33 cellular contexts compared by ENCODE assay signal in the genomic region with DNA sequence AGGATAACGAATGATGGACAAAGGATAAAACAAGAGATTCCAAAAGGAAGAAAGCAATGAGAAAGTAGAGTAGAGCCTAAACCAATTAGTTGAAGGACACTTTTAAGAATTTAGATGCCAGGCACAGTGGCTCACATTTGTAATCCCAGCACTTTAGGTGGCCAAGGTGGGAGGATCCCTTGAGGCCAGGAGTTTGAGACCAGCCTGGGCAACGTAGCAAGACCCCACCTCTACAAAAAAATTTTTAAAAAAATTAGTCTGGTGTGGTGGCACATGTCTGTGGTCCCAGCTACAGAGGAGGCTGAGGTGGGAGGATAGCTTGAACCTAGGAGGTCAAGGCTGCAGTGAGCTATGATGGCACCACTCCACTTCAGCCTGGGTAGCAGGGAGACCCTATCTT. TPM values are rescaled to one million over a fixed set of nuclear protein-coding genes. Genes with fewer than 3 reads are reported as not detected.
DNase-seq lines count a peak whose midpoint lies in the region; ATAC-seq, FAIRE-seq and TF ChIP-seq lines count a peak whose summit lies in the region.
"Had no signal": no experiment of that assay in that cellular context is flagged by ENCODE, and none has a peak within 500 bp of the region (broad histone marks: within the 10 kb centered on the region; RNA-seq: fewer than 3 reads in every experiment).

No MANE protein-coding gene starts in this region.

- no peak overlapping the region for H3K14ac ChIP-seq in trophoblast cell (ENCODE audit: low read length)

- DNase-seq in HepG2 (ENCODE audit: low spot score) (no peak), right lobe of liver (no peak), K562 (ENCODE audit: extremely low read depth in 1 of 4, low spot score in 3 of 4) (no peak), spleen (peak; percentile 29), trophoblast cell (no peak)
- DNase-seq: 8988T; ACHN; AML-193; BE2C; C1 segment of cervical spinal cord; Caco-2; Calu3; CD4-positive, alpha-beta memory T cell; CD4-positive, alpha-beta T cell; CD4-positive, CD25-positive, alpha-beta regulatory T cell; CD8-positive, alpha-beta memory T cell; CD8-positive, alpha-beta T cell; COR-L47; DMS 273 treated with DMSO at 0.1 percent for 48 hours; DMS153; DMS53; DMS79; DMS79 treated with DMSO at 0.1 percent for 48 hours; DND-41; EL had no signal

- H2BK120ac ChIP-seq in trophoblast cell (ENCODE audit: insufficient read depth, low read length, poor library complexity) = no peak overlapping the region

- H4K12ac ChIP-seq in trophoblast cell (ENCODE audit: low read depth, low read length) = no peak overlapping the region

- TF ChIP-seq POLR2A in HepG2 (IDR thresholded peaks at IDR 0.05; ENCODE audit: insufficient read depth in 1 of 2, low read depth in 2 of 2, low read length in 2 of 2) (no peak), right lobe of liver (IDR thresholded peaks at IDR 0.05) (no peak), K562 (conservative IDR thresholded peaks at IDR 0.05) (no peak), spleen (IDR thresholded peaks at IDR 0.05) (no peak)

- no peak overlapping the region for H4K8ac ChIP-seq in trophoblast cell (ENCODE audit: low read depth, low read length)

- no peak overlapping the region for H2AFZ ChIP-seq in HepG2 (ENCODE audit: low read length)
- no peak overlapping the region for H2AFZ ChIP-seq in K562 (ENCODE audit: low read depth, low read length)
- no peak overlapping the region for H2AFZ ChIP-seq in trophoblast cell (ENCODE audit: insufficient read depth, low read length, poor library complexity)

- no peak overlapping the region for H2BK12ac ChIP-seq in trophoblast cell (ENCODE audit: low read length)

- 0 out of 5 replicates have a peak, but pooled peaks cover 0 to 3% of the 10 kb centered on the region in 2 experiments for H3K27me3 ChIP-seq in HepG2 (ENCODE audit: control insufficient read depth in 1 of 2, insufficient read depth in 2 of 2, low read length in 2 of 2)
- no peaks in the 10 kb centered on the region for H3K27me3 ChIP-seq in right lobe of liver
- no peaks in the 10 kb centered on the region for H3K27me3 ChIP-seq in K562 (ENCODE audit: control insufficient read depth in 2 of 2, insufficient read depth in 2 of 2, low read length in 2 of 2)
- no peaks in the 10 kb centered on the region for H3K27me3 ChIP-seq in spleen (replicated peaks in 1 of 7)
- no peaks in the 10 kb centered on the region for H3K27me3 ChIP-seq in trophoblast cell (ENCODE audit: insufficient read depth, low read length)
- H3K27me3 ChIP-seq: BE2C; BLaER1; BLaER1 treated with 17β-estradiol and CSF1 and Interleukin-3, amounts not matched to agents 10 nM and 100 nM had no signal

- H4K91ac ChIP-seq in trophoblast cell (ENCODE audit: low read depth, low read length) = no peak overlapping the region

- ATAC-seq in HepG2 (no peak), right lobe of liver (no peak), K562 (no peak), GM19467 (IDR thresholded peaks at IDR 0.05; ENCODE audit: unreplicated experiment) (no peak)
- ATAC-seq: A549; CD8-positive, alpha-beta T cell had no signal

- H3K9ac ChIP-seq in HepG2 (ENCODE audit: insufficient read depth, low read depth, low read length) (no peak overlapping the region), K562 (ENCODE audit: insufficient read depth in 1 of 2, low read depth in 2 of 2, low read length in 2 of 2) (no peak overlapping the region), trophoblast cell (ENCODE audit: low read length) (no peak overlapping the region)
- H3K9ac ChIP-seq: BLaER1; BLaER1 treated with 17β-estradiol and CSF1 and Interleukin-3, amounts not matched to agents 10 nM and 100 nM had no signal

- no peak overlapping the region for H3K27ac ChIP-seq in HepG2 (ENCODE audit: extremely low read length, insufficient read depth, low read length)
- H3K27ac ChIP-seq in right lobe of liver = no peak overlapping the region
- no peak overlapping the region for H3K27ac ChIP-seq in K562 (ENCODE audit: extremely low read depth, low read depth, low read length)
- H3K27ac ChIP-seq in spleen = no peak overlapping the region
- no peak overlapping the region for H3K27ac ChIP-seq in trophoblast cell (ENCODE audit: low read depth, low read length)
- H3K27ac ChIP-seq: 22Rv1, A549, BLaER1, C4-2B had no signal

- intact Hi-C loops in HepG2 (cut with micrococcal nuclease; ENCODE audit: unreplicated experiment) (no loop called here), right lobe of liver (cut with DNase I) (no loop called here), K562 (cut with micrococcal nuclease) (no loop called here), spleen (cut with DNase I; ENCODE audit: low total_unique reads) (no loop called here)

- FAIRE-seq in HepG2 (lab: Jason Lieb, UNC) (no peak), K562 (lab: Jason Lieb, UNC) (no peak)
- FAIRE-seq: A204.1, A549, D721Med had no signal

- CTCF ChIA-PET in HepG2 (lab: Yijun Ruan, JAX; ENCODE audit: low intra/inter-chr PET ratio, low total read pairs) (no interaction called here), K562 (lab: Yijun Ruan, JAX; ENCODE audit: low intra/inter-chr PET ratio) (interaction anchor here (0.6 kb wide), 1 partner anchor 169 kb away, joined by 3 read pairs; no protein-coding TSS in a partner anchor)

- TF ChIP-seq CTCF in HepG2 (CRISPR knock-in tag; IDR thresholded peaks at IDR 0.05) = no peak
- no peak for TF ChIP-seq CTCF in right lobe of liver (IDR thresholded peaks at IDR 0.05)
- TF ChIP-seq CTCF in K562 (IDR thresholded peaks at IDR 0.05 in 2 of 3, conservative IDR thresholded peaks at IDR 0.05 in 1 of 3; ENCODE audit: insufficient read depth in 2 of 3, low read depth in 1 of 3, low read length in 3 of 3) = no peak
- TF ChIP-seq CTCF in spleen (IDR thresholded peaks at IDR 0.05 in 8 of 11, conservative IDR thresholded peaks at IDR 0.05 in 3 of 11) = no peak

- no peak overlapping the region for H3K23ac ChIP-seq in trophoblast cell (ENCODE audit: low read length)

- TF ChIP-seq EP300 in HepG2 (IDR thresholded peaks at IDR 0.05; ENCODE audit: low read depth in 2 of 2, low read length in 2 of 2) = no peak
- TF ChIP-seq EP300 in HepG2 (CRISPR knock-in tag; IDR thresholded peaks at IDR 0.05; ENCODE audit: borderline replicate concordance) = no peak
- no peak for TF ChIP-seq EP300 in K562 (IDR thresholded peaks at IDR 0.05; ENCODE audit: low read length)

- H3K36me3 ChIP-seq in HepG2 (replicated peaks in 1 of 2; ENCODE audit: control insufficient read depth in 1 of 2, insufficient read depth in 2 of 2, low read length in 2 of 2) (no peaks in the 10 kb centered on the region), right lobe of liver (no peaks in the 10 kb centered on the region), K562 (ENCODE audit: control insufficient read depth, insufficient read depth, low read length) (no peaks in the 10 kb centered on the region), spleen (no peaks in the 10 kb centered on the region), trophoblast cell (ENCODE audit: control insufficient read depth in 1 of 2, insufficient read depth in 2 of 2, low read length in 2 of 2) (no peaks in the 10 kb centered on the region)
- H3K36me3 ChIP-seq: BE2C, BLaER1 had no signal

- no peak overlapping the region for H3K4ac ChIP-seq in trophoblast cell (ENCODE audit: low read depth, low read length)

- in situ Hi-C loops in HepG2 (cut with HindIII; ENCODE audit: extremely low pct_ligation_motif_present, low pct_unique_long_range_greater_than_20kb) (no loop called here), K562 (cut with MboI) (no loop called here)

- H3K4me1 ChIP-seq in HepG2 (ENCODE audit: insufficient read depth, low read length) = no peaks in the 10 kb centered on the region
- H3K4me1 ChIP-seq in right lobe of liver = no peaks in the 10 kb centered on the region
- no peaks in the 10 kb centered on the region for H3K4me1 ChIP-seq in K562 (replicated peaks in 1 of 2; ENCODE audit: control insufficient read depth in 2 of 2, insufficient read depth in 2 of 2, low read length in 2 of 2)
- H3K4me1 ChIP-seq in spleen = no peaks in the 10 kb centered on the region
- peaks cover 6 to 7% of the 10 kb centered on the region in 2 experiments for H3K4me1 ChIP-seq in trophoblast cell (ENCODE audit: control insufficient read depth in 1 of 2, insufficient read depth in 2 of 2, low read length in 2 of 2)
- H3K4me1 ChIP-seq: A549, BE2C, BLaER1, Caco-2 had no signal

- no peaks in the 10 kb centered on the region for H3K79me1 ChIP-seq in trophoblast cell (ENCODE audit: low read length)

- H4K20me1 ChIP-seq in HepG2 (ENCODE audit: insufficient read depth, low read length) (no peaks in the 10 kb centered on the region), K562 (replicated peaks; ENCODE audit: control insufficient read depth, insufficient read depth, low read length) (no peaks in the 10 kb centered on the region)
- H4K20me1 ChIP-seq: BLaER1; BLaER1 treated with 17β-estradiol and CSF1 and Interleukin-3, amounts not matched to agents 10 nM and 100 nM had no signal

- no peaks in the 10 kb centered on the region for H3K79me2 ChIP-seq in HepG2 (ENCODE audit: insufficient read depth, low read length)
- no peaks in the 10 kb centered on the region for H3K79me2 ChIP-seq in K562 (ENCODE audit: control insufficient read depth, insufficient read depth, low read length)
- H3K79me2 ChIP-seq in trophoblast cell (ENCODE audit: control insufficient read depth, insufficient read depth, low read length, poor library complexity) = no peaks in the 10 kb centered on the region

- POLR2A ChIA-PET in HepG2 (lab: Yijun Ruan, JAX) = no interaction called here
- POLR2A ChIA-PET in K562 (lab: Yijun Ruan, JAX) = interaction anchor here (1.1 kb wide), 1 partner anchor 8 kb away, joined by 3 read pairs; no protein-coding TSS in a partner anchor

- H2BK5ac ChIP-seq in trophoblast cell (ENCODE audit: low read depth, low read length, poor library complexity) = no peak overlapping the region

- H3K9me1 ChIP-seq in K562 (ENCODE audit: control insufficient read depth, insufficient read depth, low read length) = no peaks in the 10 kb centered on the region

- H3K4me3 ChIP-seq in HepG2 (replicated peaks in 1 of 3; ENCODE audit: insufficient read depth in 1 of 3, low read depth in 2 of 3, low read length in 3 of 3) (no peak overlapping the region), right lobe of liver (no peak overlapping the region), K562 (no peak overlapping the region), spleen (no peak overlapping the region), trophoblast cell (ENCODE audit: low read depth, low read length) (no peak overlapping the region)
- H3K4me3 ChIP-seq: A549; BLaER1; BLaER1 treated with 17β-estradiol and CSF1 and Interleukin-3, amounts not matched to agents 10 nM and 100 nM had no signal

- H3K9me3 ChIP-seq in HepG2 (ENCODE audit: low read length) (no peaks in the 10 kb centered on the region; the same call in 1 of the 2 replicates), right lobe of liver (no peaks in the 10 kb centered on the region), K562 (replicated peaks; ENCODE audit: control insufficient read depth, insufficient read depth, low read depth, low read length) (no peaks in the 10 kb centered on the region), spleen (no peaks in the 10 kb centered on the region), trophoblast cell (ENCODE audit: insufficient read depth, low read depth, low read length) (no peaks in the 10 kb centered on the region)
- H3K9me3 ChIP-seq: A549, BE2C, Caco-2 had no signal

- H3K4me2 ChIP-seq in HepG2 (ENCODE audit: low read depth, low read length) = no peak overlapping the region
- no peak overlapping the region for H3K4me2 ChIP-seq in K562 (ENCODE audit: insufficient read depth, low read length)
- H3K4me2 ChIP-seq in trophoblast cell (ENCODE audit: low read length) = no peak overlapping the region
- H3K4me2 ChIP-seq: A549, BLaER1 had no signal

- no peak overlapping the region for H2AK5ac ChIP-seq in trophoblast cell (ENCODE audit: low read length)

- BruUV-seq in HepG2 (replicated peaks; lab: Mats Ljungman, UMichigan) (no TSS peak), K562 (replicated peaks; lab: Mats Ljungman, UMichigan) (no TSS peak)

- 20% methylated on average over 2 of the region's 2 CpGs for WGBS in HepG2 (ENCODE audit: low lambda C conversion rate)
- WGBS in right lobe of liver (ENCODE audit: insufficient coverage, low coverage, low lambda C conversion rate, missing lambda C conversion rate) = 74% methylated on average over 2 of the region's 2 CpGs
- WGBS in K562 (ENCODE audit: insufficient coverage, low coverage, missing lambda C conversion rate) = 47% methylated on average over 2 of the region's 2 CpGs
- 80 to 98% (median 84%) methylated on average over 2 of the region's 2 CpGs for WGBS in spleen, 5 donors
- WGBS in trophoblast cell (ENCODE audit: extremely low coverage, insufficient coverage, insufficient read length) = 100% methylated on average over 1 of the region's 2 CpGs

- H3K18ac ChIP-seq in trophoblast cell (ENCODE audit: low read length) = no peak overlapping the region

- TF ChIP-seq RAD21 in HepG2 (CRISPR knock-in tag; IDR thresholded peaks at IDR 0.05) (no peak), K562 (CRISPR knock-in tag; conservative IDR thresholded peaks at IDR 0.05 in 1 of 2, IDR thresholded peaks at IDR 0.05 in 1 of 2) (no peak)

RNA-seq across cellular contexts. Expression of gene ABCA10, which starts 20.0 kb away (rescaled TPM):
- total RNA-seq in HepG2 (2016; rRNA removed; fragmentation: Illumina TruSeq; extraction: Trizol) = 0.02 TPM in 1 of 2 replicates, not detected in the other
- total RNA-seq in HepG2 (2016; cell fraction: cytosol; rRNA removed; fragmentation: Illumina TruSeq; extraction: Trizol; ENCODE audit: low read depth) = 0.09 TPM in 1 of 2 replicates, not detected in the other
- 0.17 TPM in 1 of 2 replicates, not detected in the other for total RNA-seq in HepG2 (2016; cell fraction: insoluble cytoplasmic fraction; rRNA removed; fragmentation: Illumina TruSeq; extraction: Trizol)
- 0.28 and 0.53 TPM in 2 replicates for total RNA-seq in HepG2 (2016; cell fraction: membrane; rRNA removed; fragmentation: Illumina TruSeq; extraction: Trizol)
- 0.12 and 0.13 TPM in 2 replicates for total RNA-seq in HepG2 (2016; cell fraction: nucleus; rRNA removed; fragmentation: Illumina TruSeq; extraction: Trizol)
- polyA plus RNA-seq in HepG2 (2011; rRNA removed) = 0.08 and 0.12 TPM in 2 replicates
- not detected in 2 replicates for polyA plus RNA-seq in HepG2 (2011; cell fraction: cytosol; rRNA removed)
- polyA plus RNA-seq in HepG2 (2011; cell fraction: nucleus; rRNA removed) = 0.32 and 0.68 TPM in 2 replicates
- 0.27 and 0.56 TPM in 2 replicates for polyA plus RNA-seq in HepG2 (2012)
- polyA plus RNA-seq in HepG2 (2016; cell fraction: cytosol; fragmentation: Illumina TruSeq; extraction: Trizol; ENCODE audit: low read depth) = not detected in 2 replicates
- not detected in 2 replicates for polyA plus RNA-seq in HepG2 (2016; cell fraction: insoluble cytoplasmic fraction; fragmentation: Illumina TruSeq; extraction: Trizol; ENCODE audit: low read depth)
- not detected in 2 replicates for polyA plus RNA-seq in HepG2 (2016; cell fraction: membrane; fragmentation: Illumina TruSeq; extraction: Trizol; ENCODE audit: low read depth)
- polyA plus RNA-seq in HepG2 (2016; cell fraction: nucleus; fragmentation: Illumina TruSeq; extraction: Trizol; ENCODE audit: insufficient read depth, low read depth) = 0.21 and 0.51 TPM in 2 replicates
- polyA minus RNA-seq in HepG2 (2011; rRNA and poly(A)+ RNA removed; ENCODE audit: low replicate concordance) = 0.14 and 0.19 TPM in 2 replicates
- polyA minus RNA-seq in HepG2 (2011; cell fraction: cytosol; rRNA and poly(A)+ RNA removed) = not detected in 2 replicates
- 1.2 and 1.5 TPM in 2 replicates for polyA minus RNA-seq in HepG2 (2011; cell fraction: nucleus; rRNA and poly(A)+ RNA removed)
- total RNA-seq in right lobe of liver = 1 to 10 TPM; 1.7 to 4.0 (median 2.0) TPM
- total RNA-seq in K562 (2011; cell fraction: chromatin; rRNA removed; ENCODE audit: low replicate concordance) = 0.16 TPM in 1 of 2 replicates, not detected in the other
- not detected in 2 replicates for total RNA-seq in K562 (2011; cell fraction: nucleolus; rRNA removed)
- not detected in 2 replicates for total RNA-seq in K562 (2011; cell fraction: nucleoplasm; rRNA removed)
- 0.12 and 0.45 TPM in 2 replicates for total RNA-seq in K562 (2014; rRNA removed)
- total RNA-seq in K562 (2014; rRNA removed; fragmentation: Illumina TruSeq; extraction: Trizol) = 0.15 TPM in 1 of 2 replicates, not detected in the other
- not detected in 2 replicates for total RNA-seq in K562 (2015; rRNA removed; fragmentation: Illumina TruSeq; extraction: Trizol)
- total RNA-seq in K562 (2021) = 0.09 and 0.16 TPM in 2 replicates
- polyA plus RNA-seq in K562 (2011; rRNA removed) = 0.03 and 0.04 TPM in 2 replicates
- 0.03 and 0.04 TPM in 2 replicates for polyA plus RNA-seq in K562 (2011; cell fraction: cytosol; rRNA removed)
- polyA plus RNA-seq in K562 (2011; cell fraction: nucleus; rRNA removed) = 0.08 TPM in 1 of 2 replicates, not detected in the other
- 0.05 and 0.10 TPM in 2 replicates for polyA plus RNA-seq in K562 (2012)
- 0.15 TPM in 1 of 2 replicates, not detected in the other for polyA plus RNA-seq in K562 (2014; fragmentation: Illumina TruSeq; extraction: Trizol)
- under 1 TPM; 0.13 to 0.17 TPM for polyA plus RNA-seq in K562 (2014; fragmentation: Nextera tagmentation; extraction: Ambion mirVana)
- polyA plus RNA-seq in K562 (2014; rRNA removed) = 0.36 TPM in 1 of 2 replicates, not detected in the other
- not detected in 2 replicates for polyA minus RNA-seq in K562 (2011; rRNA and poly(A)+ RNA removed)
- polyA minus RNA-seq in K562 (2011; cell fraction: cytosol; rRNA and poly(A)+ RNA removed) = not detected in 2 replicates
- polyA minus RNA-seq in K562 (2011; cell fraction: nucleus; rRNA and poly(A)+ RNA removed) = 0.11 TPM in 1 of 2 replicates, not detected in the other
- 1 to 10 TPM; 1.5 to 4.9 (median 2.1) TPM for total RNA-seq in spleen
- polyA plus RNA-seq in spleen = 1 to 10 TPM; 2.4 to 4.1 (median 2.5) TPM
- 0.04 and 0.07 TPM in 2 replicates for polyA plus RNA-seq in trophoblast cell (2013)
- total RNA-seq: Caco-2 had no signal
- polyA plus RNA-seq: CD4-positive, alpha-beta memory T cell; CD8-positive, alpha-beta memory T cell had no signal

Comparison
In these comparisons a context has a peak if more than half of its experiments do, and no peak if none do; other contexts are left out.
1. Of the 241 proteins assayed by ChIP-seq in both HepG2 and K562: peak only in HepG2: none; only in K562: none; in both: ZNF121; in neither: 240.